In genomic region chr4:67158669-67159068, GRCh38 we compare ENCODE assay signal across 15 cellular contexts.
A peak's percentile ranks its signal among the peaks of the same experiment; 100 is the strongest.
DNase-seq lines count a peak whose midpoint lies in the region; ATAC-seq and TF ChIP-seq lines count a peak whose summit lies in the region.
"Had no signal": no experiment of that assay in that cellular context is flagged by ENCODE, and none has a peak within 500 bp of the region (broad histone marks: within the 10 kb centered on the region; RNA-seq: fewer than 3 reads in every experiment).

No MANE protein-coding gene starts in this region.

- H3K27ac ChIP-seq in gastroesophageal sphincter: no peak overlapping the region
- H3K27ac ChIP-seq: BLaER1 treated with 17β-estradiol and CSF1 and Interleukin-3, amounts not matched to agents 10 nM and 100 nM had no signal

- WGBS in gastroesophageal sphincter (ENCODE audit: low coverage in 1 of 2), 2 donors: 50 to 65% methylated on average over 1 of the region's 1 CpG

- H3K4me3 ChIP-seq in gastroesophageal sphincter: no peak overlapping the region
- H3K4me3 ChIP-seq: BLaER1 treated with 17β-estradiol and CSF1 and Interleukin-3, amounts not matched to agents 10 nM and 100 nM; GM23338 had no signal

- H3K27me3 ChIP-seq in gastroesophageal sphincter: no peaks in the 10 kb centered on the region
- H3K27me3 ChIP-seq: BLaER1 treated with 17β-estradiol and CSF1 and Interleukin-3, amounts not matched to agents 10 nM and 100 nM had no signal

- H3K4me1 ChIP-seq in gastroesophageal sphincter: no peaks in the 10 kb centered on the region
- H3K4me1 ChIP-seq: BLaER1 treated with 17β-estradiol and CSF1 and Interleukin-3, amounts not matched to agents 10 nM and 100 nM had no signal

- TF ChIP-seq EP300 in gastroesophageal sphincter (IDR thresholded peaks at IDR 0.05): no peak

- H3K9me3 ChIP-seq in gastroesophageal sphincter: no peaks in the 10 kb centered on the region
- H3K9me3 ChIP-seq: BLaER1 treated with 17β-estradiol and CSF1 and Interleukin-3, amounts not matched to agents 10 nM and 100 nM had no signal

- TF ChIP-seq POLR2A in gastroesophageal sphincter (IDR thresholded peaks at IDR 0.05): no peak

- ATAC-seq in Right ventricle myocardium inferior: peak; percentile 64
- ATAC-seq in gastroesophageal sphincter: peak; percentile 58
- peak; percentile 84 for ATAC-seq in left ventricle myocardium superior
- ATAC-seq: CD8-positive, alpha-beta T cell; GM23338 had no signal

- DNase-seq in Right ventricle myocardium inferior (ENCODE audit: missing footprints) (no peak), cardiac septum (ENCODE audit: low spot score) (no peak), left ventricle myocardium superior (no peak), GDM1 (lab: John Stamatoyannopoulos, UW) (no peak), medulla oblongata (ENCODE audit: extremely low spot score) (no peak)
- DNase-seq: CD8-positive, alpha-beta T cell; COR-L47; DMS 273 treated with DMSO at 0.1 percent for 48 hours; DMS53; DND-41; EL; HCEC 1CT had no signal

- no peaks in the 10 kb centered on the region for H3K36me3 ChIP-seq in gastroesophageal sphincter
- H3K36me3 ChIP-seq: BLaER1 treated with 17β-estradiol and CSF1 and Interleukin-3, amounts not matched to agents 10 nM and 100 nM had no signal

- TF ChIP-seq CTCF in gastroesophageal sphincter (IDR thresholded peaks at IDR 0.05): no peak

- intact Hi-C loops in Right ventricle myocardium inferior (cut with DNase I): no loop called here
- intact Hi-C loops in cardiac septum (cut with DNase I): no loop called here
- intact Hi-C loops in left ventricle myocardium superior (cut with micrococcal nuclease): no loop called here
